12 cellular contexts compared by ENCODE assay signal in genomic region chr3:110180733-110181132, GRCh38.
DNase-seq lines count a peak whose midpoint lies in the region; ATAC-seq and TF ChIP-seq lines count a peak whose summit lies in the region.
"Had no signal": no experiment of that assay in that cellular context is flagged by ENCODE, and none has a peak within 500 bp of the region (broad histone marks: within the 10 kb centered on the region; RNA-seq: fewer than 3 reads in every experiment).

No MANE protein-coding gene starts in this region.

- TF ChIP-seq CTCF in heart left ventricle (IDR thresholded peaks at IDR 0.05) (peak in 4 of 12 donors; percentile 5 to 37 (median 16)), sigmoid colon (IDR thresholded peaks at IDR 0.05) (no peak), GM13977 (IDR thresholded peaks at IDR 0.05; ENCODE audit: extremely low read depth, insufficient read depth, missing control alignments) (no peak)

- no peak for TF ChIP-seq EP300 in sigmoid colon (IDR thresholded peaks at IDR 0.05)

- no peak overlapping the region for H3K27ac ChIP-seq in heart left ventricle
- peak overlapping the region in 2 of 4 donors; percentile 3 to 28 for H3K27ac ChIP-seq in sigmoid colon

- H3K27me3 ChIP-seq in adipocyte (replicated peaks; ENCODE audit: control insufficient read depth, insufficient read depth, low read length) = no peaks in the 10 kb centered on the region
- H3K27me3 ChIP-seq in heart left ventricle = no peaks in the 10 kb centered on the region
- H3K27me3 ChIP-seq in sigmoid colon = no peaks in the 10 kb centered on the region

- no peak for TF ChIP-seq POLR2A in heart left ventricle (IDR thresholded peaks at IDR 0.05)
- no peak for TF ChIP-seq POLR2A in sigmoid colon (IDR thresholded peaks at IDR 0.05)

- WGBS in heart left ventricle, 4 donors = 28 to 44% (median 35%) methylated on average over 4 of the region's 4 CpGs
- WGBS in sigmoid colon, 2 donors = 62 to 69% methylated on average over 4 of the region's 4 CpGs

- H3K9me3 ChIP-seq in adipocyte (ENCODE audit: control insufficient read depth, low read length) (no peaks in the 10 kb centered on the region), heart left ventricle (no peaks in the 10 kb centered on the region), sigmoid colon (no peaks in the 10 kb centered on the region)

- no peaks in the 10 kb centered on the region for H3K36me3 ChIP-seq in adipocyte (ENCODE audit: control insufficient read depth, insufficient read depth, low read length, severe bottlenecking)
- H3K36me3 ChIP-seq in heart left ventricle = no peaks in the 10 kb centered on the region
- H3K36me3 ChIP-seq in sigmoid colon = no peaks in the 10 kb centered on the region

- no peak overlapping the region for H3K9ac ChIP-seq in adipocyte (ENCODE audit: low read length)

- in situ Hi-C loops in GM13977 (cut with MboI; ENCODE audit: low pct_unique_long_range_greater_than_20kb, low sequenced_read_pairs, unreplicated experiment) = no loop called here

- H3K4me1 ChIP-seq in adipocyte (ENCODE audit: control insufficient read depth, insufficient read depth, low read length) = peaks cover 29% of the 10 kb centered on the region
- peaks cover 0 to 18% (median 0%) of the 10 kb centered on the region in 12 donors for H3K4me1 ChIP-seq in heart left ventricle
- H3K4me1 ChIP-seq in sigmoid colon = peaks cover 0 to 13% (median 6%) of the 10 kb centered on the region in 4 donors

- intact Hi-C loops in heart left ventricle (cut with DNase I) = no loop called here
- intact Hi-C loops in sigmoid colon (cut with DNase I) = no loop called here

- H3K4me3 ChIP-seq in adipocyte (ENCODE audit: low read length) (peak overlapping the region; percentile 1), heart left ventricle (peak overlapping the region in 1 of 12 donors; percentile 6), sigmoid colon (no peak overlapping the region)

- ATAC-seq in heart left ventricle (peak; percentile 61 to 92 (median 78)), HG03175 (IDR thresholded peaks at IDR 0.05; ENCODE audit: unreplicated experiment) (no peak), GM21367 (IDR thresholded peaks at IDR 0.05; ENCODE audit: unreplicated experiment) (no peak)
- ATAC-seq: stimulated activated effector memory CD8-positive, alpha-beta T cell treated with anti-CD3 and anti-CD28 coated beads, Interleukin-12 subunit alpha, Interleukin-12 subunit beta, amount 100 ng/mL, for 72 hours had no signal

- DNase-seq in EH (ENCODE audit: low read depth) (peak; percentile 40), adipocyte (ENCODE audit: low read depth) (peak; percentile 31), heart left ventricle (peak in 4 of 5 donors; percentile 19 to 31 (median 26)), sigmoid colon (peak; percentile 69), GM13977 (ENCODE audit: low spot score) (no peak)
- DNase-seq in activated naive CD4-positive, alpha-beta T cell treated with Interleukin-2 at 50 U/mL for 16 hours = no peak
- DNase-seq: activated naive CD4-positive, alpha-beta T cell treated with anti-CD3 and anti-CD28 coated beads for 36 hours; cortex of kidney; occipital lobe had no signal

Comparison
In these comparisons a context has a peak if more than half of its experiments do, and no peak if none do; other contexts are left out.
1. DNase-seq: peak in EH (single experiment), adipocyte (single experiment), heart left ventricle (4 of 5) and sigmoid colon (single experiment); none in activated naive CD4-positive, alpha-beta T cell treated with Interleukin-2 at 50 U/mL for 16 hours (single experiment) and GM13977 (single experiment).
2. ATAC-seq: peak in heart left ventricle (4 of 4); none in HG03175 (single experiment) and GM21367 (single experiment).